ENCODE assay signal across 11 cellular contexts in genomic region chr20:18001131-18001921, GRCh38. TPM values are rescaled to one million over a fixed set of nuclear protein-coding genes. Genes with fewer than 3 reads are reported as not detected.
DNase-seq lines count a peak whose midpoint lies in the region; ATAC-seq and TF ChIP-seq lines count a peak whose summit lies in the region.
"Had no signal": no experiment of that assay in that cellular context is flagged by ENCODE, and none has a peak within 500 bp of the region (broad histone marks: within the 10 kb centered on the region; RNA-seq: fewer than 3 reads in every experiment).

No MANE protein-coding gene starts in this region.

- H3K9me3 ChIP-seq in tibial artery = no peaks in the 10 kb centered on the region

- H3K4me3 ChIP-seq in tibial artery = no peak overlapping the region

- no peaks in the 10 kb centered on the region for H3K36me3 ChIP-seq in tibial artery

- no peak overlapping the region for H3K4me3 Mint-ChIP-seq in chondrocyte (ENCODE audit: unreplicated experiment)
- H3K4me3 Mint-ChIP-seq: memory B cell had no signal

- intact Hi-C loops in left colon (cut with DNase I, micrococcal nuclease) = no loop called here
- intact Hi-C loops in tibial artery (cut with DNase I; ENCODE audit: low total_unique reads) = no loop called here

- H3K27me3 Mint-ChIP-seq in chondrocyte (ENCODE audit: low read depth) = no peaks in the 10 kb centered on the region

- DNase-seq in HuH-7 (ENCODE audit: low spot score) (peak; percentile 70), chondrocyte (ENCODE audit: low spot score) (no peak), left colon (peak in 1 of 2 donors; percentile 71), tibial artery (peak; percentile 86 to 87), OCI-M1 (lab: John Stamatoyannopoulos, UW) (no peak)
- DNase-seq: activated gamma-delta T cell had no signal

- H3K36me3 Mint-ChIP-seq in chondrocyte (ENCODE audit: low read depth) = no peaks in the 10 kb centered on the region
- H3K36me3 Mint-ChIP-seq: memory B cell had no signal

- H3K4me1 ChIP-seq in tibial artery = peaks cover 0 to 4% (median 2%) of the 10 kb centered on the region in 4 donors

- ATAC-seq in left colon (peak; percentile 26), HG02884 (IDR thresholded peaks at IDR 0.05; ENCODE audit: unreplicated experiment) (no peak), GM21381 (IDR thresholded peaks at IDR 0.05; ENCODE audit: unreplicated experiment) (no peak), GM19351 (IDR thresholded peaks at IDR 0.05; ENCODE audit: unreplicated experiment) (no peak)

- H3K27ac ChIP-seq in tibial artery = no peak overlapping the region
- H3K27ac ChIP-seq: HL-60 had no signal

- peak overlapping the region; percentile 28 for H3K27ac Mint-ChIP-seq in chondrocyte (ENCODE audit: unreplicated experiment)
- H3K27ac Mint-ChIP-seq: memory B cell had no signal

- H3K9me3 Mint-ChIP-seq in chondrocyte (ENCODE audit: low read depth) = no peaks in the 10 kb centered on the region
- H3K9me3 Mint-ChIP-seq: memory B cell had no signal

- no peaks in the 10 kb centered on the region for H3K27me3 ChIP-seq in tibial artery

- H3K4me1 Mint-ChIP-seq in chondrocyte (ENCODE audit: low read depth) = peaks cover 26% of the 10 kb centered on the region

- no peak for TF ChIP-seq CTCF in chondrocyte (IDR thresholded peaks at IDR 0.05)
- TF ChIP-seq CTCF in tibial artery (IDR thresholded peaks at IDR 0.05) = no peak

RNA-seq across cellular contexts. Expression of gene MGME1, which starts 32.5 kb away (rescaled TPM):
- total RNA-seq in chondrocyte (13.6 to 21.3 TPM (median 15.1 TPM) in 3 replicates), left colon (10 to 100 TPM; 17.1 to 22.0 TPM)

RNA-seq across cellular contexts. Expression of gene SNX5, which starts 32.7 kb away (rescaled TPM):
- total RNA-seq in chondrocyte = 74.1 to 133 TPM (median 82.5 TPM) in 3 replicates
- 10 to 100 TPM; 95.3 to 98.4 TPM for total RNA-seq in left colon

RNA-seq across cellular contexts. Expression of gene OVOL2, which starts 56.4 kb away (rescaled TPM):
- not detected in 3 replicates for total RNA-seq in chondrocyte
- total RNA-seq in left colon = 10 to 100 TPM; 17.0 to 21.7 TPM

Comparison
In these comparisons a context has a peak if more than half of its experiments do, and no peak if none do; other contexts are left out.
1. DNase-seq: peak in HuH-7 (single experiment) and tibial artery (2 of 2); none in chondrocyte (single experiment) and OCI-M1 (single experiment).
2. RNA of gene OVOL2, which starts 56.4 kb away (total RNA-seq): 17.0 to 21.7 TPM in left colon; not detected in chondrocyte; every median in the first group is over 10 times any median in the second.